Comparison of ENCODE assay signal across 10 cellular contexts in the genomic region with DNA sequence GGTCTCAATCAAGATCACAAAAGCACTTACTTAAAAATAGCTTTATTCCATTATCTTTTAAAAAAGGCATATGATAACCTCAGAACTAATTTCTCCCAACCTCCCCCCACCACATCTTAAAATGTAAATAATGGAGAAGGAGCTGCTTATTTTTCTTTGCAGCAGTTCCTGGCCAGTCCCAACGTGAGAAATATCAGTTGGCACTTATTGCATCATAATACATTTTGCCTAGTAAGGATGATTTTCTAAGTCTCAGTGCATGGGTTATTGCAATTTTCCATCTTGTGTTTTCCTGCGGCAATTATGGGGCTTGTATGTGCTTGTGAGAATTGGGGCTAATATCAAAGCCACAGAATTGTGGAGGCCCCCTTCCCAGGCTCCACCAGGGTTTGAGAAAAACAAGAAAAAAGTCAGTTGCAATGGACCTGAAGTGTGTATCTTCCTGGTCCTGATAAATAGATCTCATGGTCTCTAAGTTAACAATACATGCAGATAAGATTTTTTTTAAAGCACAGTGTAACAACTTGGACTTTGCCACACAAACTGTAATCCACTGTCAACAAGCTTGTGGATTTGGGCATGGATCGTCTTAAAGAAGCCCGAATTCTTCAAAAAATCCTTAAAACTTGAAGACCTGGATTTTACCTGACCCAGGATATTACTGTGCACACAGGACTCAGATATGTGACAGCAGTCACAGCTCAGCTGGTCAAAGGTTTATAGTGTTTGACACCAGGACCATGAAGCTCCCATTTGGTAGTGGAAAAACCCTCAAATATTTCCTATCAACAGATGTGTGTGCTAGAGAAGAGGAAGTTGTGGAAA. TPM values are rescaled to one million over a fixed set of nuclear protein-coding genes. Genes with fewer than 3 reads are reported as not detected.
DNase-seq lines count a peak whose midpoint lies in the region; ATAC-seq and TF ChIP-seq lines count a peak whose summit lies in the region.
"Had no signal": no experiment of that assay in that cellular context is flagged by ENCODE, and none has a peak within 500 bp of the region (broad histone marks: within the 10 kb centered on the region; RNA-seq: fewer than 3 reads in every experiment).

No MANE protein-coding gene starts in this region.

- H3K27ac ChIP-seq in adrenal gland (peak overlapping the region in 4 of 5 donors; percentile 5 to 97 (median 56)), ascending aorta (peak overlapping the region in 1 of 2 donors; percentile 95)

- H3K4me1 ChIP-seq in adrenal gland (replicated peaks in 1 of 2) (peaks cover 14 to 36% of the 10 kb centered on the region in 2 donors), mucosa of descending colon (ENCODE audit: low read depth) (peaks cover 23% of the 10 kb centered on the region), ascending aorta (peaks cover 0 to 8% of the 10 kb centered on the region in 2 donors)

- no peaks in the 10 kb centered on the region for H3K36me3 ChIP-seq in adrenal gland (replicated peaks in 1 of 2)
- no peaks in the 10 kb centered on the region for H3K36me3 ChIP-seq in mucosa of descending colon (ENCODE audit: low read depth)
- H3K36me3 ChIP-seq in ascending aorta, result no peaks in the 10 kb centered on the region

- no peaks in the 10 kb centered on the region for H3K27me3 ChIP-seq in adrenal gland
- H3K27me3 ChIP-seq in ascending aorta, result no peaks in the 10 kb centered on the region

- TF ChIP-seq CTCF in adrenal gland (IDR thresholded peaks at IDR 0.05), result no peak
- TF ChIP-seq CTCF in mucosa of descending colon (IDR thresholded peaks at IDR 0.05), result no peak
- no peak for TF ChIP-seq CTCF in ascending aorta (IDR thresholded peaks at IDR 0.05)

- DNase-seq in CD1c-positive myeloid dendritic cell (ENCODE audit: extremely low spot score) (peak; percentile 42), HT-29 (ENCODE audit: low spot score) (peak; percentile 20), adrenal gland (no peak), mucosa of descending colon (peak in 1 of 3 donors; percentile 28), putamen (ENCODE audit: low spot score) (no peak), ascending aorta (ENCODE audit: low spot score in 2 of 2) (no peak), SW480 (ENCODE audit: low spot score) (no peak), NCI-H1092 treated with DMSO at 0.1 percent for 48 hours (lab: John Stamatoyannopoulos, UW) (no peak)
- DNase-seq: NCI-H1436 had no signal

- intact Hi-C loops in adrenal gland (cut with DNase I), result no loop called here
- intact Hi-C loops in mucosa of descending colon (cut with DNase I, micrococcal nuclease), result no loop called here
- intact Hi-C loops in ascending aorta (cut with DNase I), result loop anchor here (2.0 to 5.0 kb wide), 4 partner anchors 39 to 1114 kb away; partner anchors contain the start of genes HSPB8 and TAOK3

- no peak for TF ChIP-seq POLR2A in adrenal gland (IDR thresholded peaks at IDR 0.05)

- WGBS in adrenal gland, 4 donors, result 73 to 78% (median 73%) methylated on average over 4 of the region's 4 CpGs

- peak; percentile 43 for ATAC-seq in mucosa of descending colon

- H3K9me3 ChIP-seq in adrenal gland (replicated peaks in 1 of 3) (no peaks in the 10 kb centered on the region), mucosa of descending colon (no peaks in the 10 kb centered on the region), ascending aorta (no peaks in the 10 kb centered on the region)
- H3K9me3 ChIP-seq: SK-N-SH had no signal

- H3K4me3 ChIP-seq in adrenal gland (no peak overlapping the region), mucosa of descending colon (no peak overlapping the region), ascending aorta (no peak overlapping the region)

RNA-seq across cellular contexts. Expression of gene WSB2, which starts 2.8 kb away (rescaled TPM):
- 115 and 117 TPM in 2 replicates for total RNA-seq in HT-29 (2014; rRNA removed; shearing (Covaris generic))
- total RNA-seq in adrenal gland, result 100 to 1,000 TPM in 6 of 8 donors, 10 to 100 TPM in 2; 95.2 to 201 (median 111) TPM
- 100 to 1,000 TPM in 1 of 3 donors, 10 to 100 TPM in 2; 50.0 to 162 (median 60.8) TPM for polyA plus RNA-seq in adrenal gland
- 100 to 1,000 TPM; 103 to 159 (median 119) TPM for total RNA-seq in mucosa of descending colon
- 68.6 TPM for total RNA-seq in ascending aorta

RNA-seq across cellular contexts. Expression of gene VSIG10, which starts 40.0 kb away (rescaled TPM):
- total RNA-seq in HT-29 (2014; rRNA removed; shearing (Covaris generic)), result 37.4 and 40.8 TPM in 2 replicates
- total RNA-seq in adrenal gland (10 to 100 TPM; 33.1 to 87.6 (median 68.1) TPM), mucosa of descending colon (100 to 1,000 TPM in 1 of 3 donors, 10 to 100 TPM in 2; 56.2 to 131 (median 68.7) TPM), ascending aorta (38.3 TPM)
- polyA plus RNA-seq in adrenal gland, result 10 to 100 TPM; 28.6 to 46.3 (median 31.8) TPM

RNA-seq across cellular contexts. Expression of gene RFC5, which starts 47.3 kb away (rescaled TPM):
- 42.9 and 48.1 TPM in 2 replicates for total RNA-seq in HT-29 (2014; rRNA removed; shearing (Covaris generic))
- total RNA-seq in adrenal gland, result 10 to 100 TPM in 3 of 8 donors, 1 to 10 TPM in 5; 5.8 to 28.0 (median 9.0) TPM
- polyA plus RNA-seq in adrenal gland, result 1 to 10 TPM; 6.6 to 8.6 (median 7.8) TPM
- total RNA-seq in mucosa of descending colon, result 10 to 100 TPM in 2 of 3 donors, 1 to 10 TPM in 1; 9.8 to 14.7 (median 14.0) TPM
- total RNA-seq in ascending aorta, result 5.2 TPM

Comparison
In these comparisons a context has a peak if more than half of its experiments do, and no peak if none do; other contexts are left out.
1. DNase-seq: peak in CD1c-positive myeloid dendritic cell (single experiment) and HT-29 (single experiment); none in adrenal gland (0 of 7), putamen (single experiment), ascending aorta (0 of 2), SW480 (single experiment) and NCI-H1092 treated with DMSO at 0.1 percent for 48 hours (single experiment).